In genomic region chr13:99350191-99350590, GRCh38 we compare ENCODE assay signal across 20 cellular contexts. TPM values are rescaled to one million over a fixed set of nuclear protein-coding genes. Genes with fewer than 3 reads are reported as not detected.
DNase-seq lines count a peak whose midpoint lies in the region; ATAC-seq and TF ChIP-seq lines count a peak whose summit lies in the region.
"Had no signal": no experiment of that assay in that cellular context is flagged by ENCODE, and none has a peak within 500 bp of the region (broad histone marks: within the 10 kb centered on the region; RNA-seq: fewer than 3 reads in every experiment).

No MANE protein-coding gene starts in this region.

- no peak for ATAC-seq in CD4-positive, CD25-positive, alpha-beta regulatory T cell (ENCODE audit: low read depth in 2 of 2)
- ATAC-seq in naive thymus-derived CD4-positive, alpha-beta T cell = no peak
- ATAC-seq: GM12878, K562, PC-3 had no signal

- H3K27me3 Mint-ChIP-seq in CD4-positive, CD25-positive, alpha-beta regulatory T cell = no peaks in the 10 kb centered on the region
- no peaks in the 10 kb centered on the region for H3K27me3 Mint-ChIP-seq in CD4-positive, alpha-beta memory T cell
- H3K27me3 Mint-ChIP-seq in activated naive CD8-positive, alpha-beta T cell = no peaks in the 10 kb centered on the region
- H3K27me3 Mint-ChIP-seq in naive thymus-derived CD4-positive, alpha-beta T cell = no peaks in the 10 kb centered on the region

- no peaks in the 10 kb centered on the region for H3K27me3 ChIP-seq in CD4-positive, CD25-positive, alpha-beta regulatory T cell (ENCODE audit: control insufficient read depth, insufficient read depth, low read length)
- no peaks in the 10 kb centered on the region for H3K27me3 ChIP-seq in CD4-positive, alpha-beta memory T cell (ENCODE audit: insufficient read depth, low read length)
- H3K27me3 ChIP-seq in naive thymus-derived CD4-positive, alpha-beta T cell (ENCODE audit: control insufficient read depth in 2 of 2, insufficient read depth in 2 of 2, low read length in 2 of 2) = no peaks in the 10 kb centered on the region
- no peaks in the 10 kb centered on the region for H3K27me3 ChIP-seq in dorsolateral prefrontal cortex
- H3K27me3 ChIP-seq: SJCRH30 had no signal

- no peaks in the 10 kb centered on the region for H3K9me3 ChIP-seq in CD4-positive, CD25-positive, alpha-beta regulatory T cell (ENCODE audit: control insufficient read depth in 2 of 2, low read length in 2 of 2)
- H3K9me3 ChIP-seq in CD4-positive, alpha-beta memory T cell (ENCODE audit: control insufficient read depth in 1 of 2, low read length in 2 of 2) = no peaks in the 10 kb centered on the region
- H3K9me3 ChIP-seq in naive thymus-derived CD4-positive, alpha-beta T cell (ENCODE audit: control insufficient read depth in 2 of 3, low read length in 3 of 3) = no peaks in the 10 kb centered on the region
- H3K9me3 ChIP-seq: SJCRH30 had no signal

- H3K36me3 ChIP-seq in CD4-positive, CD25-positive, alpha-beta regulatory T cell (ENCODE audit: control insufficient read depth, insufficient read depth, low read length) = peaks cover 30% of the 10 kb centered on the region
- H3K36me3 ChIP-seq in CD4-positive, alpha-beta memory T cell (ENCODE audit: insufficient read depth, low read length) = no peaks in the 10 kb centered on the region
- peaks cover 0 to 32% (median 7%) of the 10 kb centered on the region in 3 experiments for H3K36me3 ChIP-seq in naive thymus-derived CD4-positive, alpha-beta T cell (ENCODE audit: control insufficient read depth in 2 of 3, insufficient read depth in 3 of 3, low read length in 3 of 3)

- no peak overlapping the region for H3K4me3 ChIP-seq in CD4-positive, CD25-positive, alpha-beta regulatory T cell (ENCODE audit: low read depth, low read length)
- H3K4me3 ChIP-seq in CD4-positive, alpha-beta memory T cell (ENCODE audit: low read length in 2 of 2) = no peak overlapping the region
- no peak overlapping the region for H3K4me3 ChIP-seq in naive thymus-derived CD4-positive, alpha-beta T cell (ENCODE audit: low read length)
- H3K4me3 ChIP-seq in dorsolateral prefrontal cortex = no peak overlapping the region
- H3K4me3 ChIP-seq: GM12878, GM23248, K562, SJCRH30 had no signal

- H3K4me1 Mint-ChIP-seq in CD4-positive, CD25-positive, alpha-beta regulatory T cell = peaks cover 9 to 90% (median 70%) of the 10 kb centered on the region in 4 donors
- H3K4me1 Mint-ChIP-seq in CD4-positive, alpha-beta memory T cell = peaks cover 82 to 98% (median 90%) of the 10 kb centered on the region in 4 donors
- peaks cover 83% of the 10 kb centered on the region for H3K4me1 Mint-ChIP-seq in activated naive CD8-positive, alpha-beta T cell (ENCODE audit: low read depth)
- H3K4me1 Mint-ChIP-seq in naive thymus-derived CD4-positive, alpha-beta T cell = peaks cover 61 to 98% (median 95%) of the 10 kb centered on the region in 7 donors

- H3K4me1 ChIP-seq in CD4-positive, CD25-positive, alpha-beta regulatory T cell (ENCODE audit: control insufficient read depth, insufficient read depth, low read length, poor library complexity, severe bottlenecking) = peaks cover 53% of the 10 kb centered on the region
- peaks cover 92% of the 10 kb centered on the region for H3K4me1 ChIP-seq in CD4-positive, alpha-beta memory T cell (ENCODE audit: insufficient read depth, low read length)
- peaks cover 52 to 58% of the 10 kb centered on the region in 2 donors for H3K4me1 ChIP-seq in naive thymus-derived CD4-positive, alpha-beta T cell (ENCODE audit: control insufficient read depth in 2 of 2, insufficient read depth in 2 of 2, low read length in 2 of 2)

- POLR2A ChIA-PET in CD4-positive, alpha-beta memory T cell (lab: Charles Lee; ENCODE audit: partially characterized antibody) = interaction anchor here (3.8 to 21.5 kb wide), 6 partner anchors 9 to 65 kb away, joined by 65 to 929 read pairs (median 170); partner anchors contain the start of gene GPR183
- POLR2A ChIA-PET in naive thymus-derived CD4-positive, alpha-beta T cell (lab: Charles Lee) = interaction anchor here (0.9 to 8.3 kb wide), 4 partner anchors 8 to 79 kb away, joined by 3 to 167 read pairs (median 41); no protein-coding TSS in a partner anchor

- intact Hi-C loops in CD4-positive, alpha-beta memory T cell (cut with micrococcal nuclease) = no loop called here
- intact Hi-C loops in naive thymus-derived CD4-positive, alpha-beta T cell (cut with micrococcal nuclease) = no loop called here
- intact Hi-C loops in dorsolateral prefrontal cortex (cut with DNase I) = no loop called here

- H3K27ac ChIP-seq in CD4-positive, CD25-positive, alpha-beta regulatory T cell (ENCODE audit: insufficient read depth, low read length, poor library complexity, severe bottlenecking) = no peak overlapping the region
- peak overlapping the region; percentile 94 for H3K27ac ChIP-seq in CD4-positive, alpha-beta memory T cell (ENCODE audit: low read depth, low read length)
- H3K27ac ChIP-seq in naive thymus-derived CD4-positive, alpha-beta T cell (ENCODE audit: low read depth, low read length) = peak overlapping the region; percentile 95
- no peak overlapping the region for H3K27ac ChIP-seq in dorsolateral prefrontal cortex
- H3K27ac ChIP-seq: GM23248, HL-60, RWPE1, SJCRH30 had no signal

- no peak for DNase-seq in CD4-positive, CD25-positive, alpha-beta regulatory T cell
- DNase-seq in CD4-positive, alpha-beta memory T cell = no peak
- DNase-seq in naive thymus-derived CD4-positive, alpha-beta T cell = no peak
- DNase-seq in T1000 (lab: John Stamatoyannopoulos, UW) (no peak), dorsolateral prefrontal cortex (no peak), NCI-H1417 (lab: John Stamatoyannopoulos, UW) (no peak)
- DNase-seq: GDM1, GM23248, HCEC 1CT, NCI-H1436 treated with DMSO at 0.1 percent for 48 hours, NCI-H2029 treated with DMSO at 0.1 percent for 48 hours, NCI-H2171 treated with DMSO at 0.1 percent for 48 hours, NCI-H446 treated with DMSO at 0.1 percent for 48 hours, PC-3, SJCRH30 had no signal

- H3K9me3 Mint-ChIP-seq in CD4-positive, CD25-positive, alpha-beta regulatory T cell = no peaks in the 10 kb centered on the region
- H3K9me3 Mint-ChIP-seq in CD4-positive, alpha-beta memory T cell = peaks cover 0 to 5% (median 0%) of the 10 kb centered on the region in 8 donors
- H3K9me3 Mint-ChIP-seq in activated naive CD8-positive, alpha-beta T cell (ENCODE audit: low read depth) = no peaks in the 10 kb centered on the region
- H3K9me3 Mint-ChIP-seq in naive thymus-derived CD4-positive, alpha-beta T cell = peaks cover 0 to 7% (median 0%) of the 10 kb centered on the region in 11 donors

- H3K4me3 Mint-ChIP-seq in CD4-positive, CD25-positive, alpha-beta regulatory T cell = peak overlapping the region in 2 of 4 donors; percentile 9 to 28
- peak overlapping the region in 4 of 8 donors; percentile 9 to 67 (median 46) for H3K4me3 Mint-ChIP-seq in CD4-positive, alpha-beta memory T cell
- H3K4me3 Mint-ChIP-seq in activated naive CD8-positive, alpha-beta T cell = no peak overlapping the region
- peak overlapping the region in 3 of 10 donors; percentile 10 to 70 (median 44) for H3K4me3 Mint-ChIP-seq in naive thymus-derived CD4-positive, alpha-beta T cell

- H3K27ac Mint-ChIP-seq in CD4-positive, CD25-positive, alpha-beta regulatory T cell = peak overlapping the region; percentile 89 to 100 (median 93)
- peak overlapping the region; percentile 88 to 100 (median 98) for H3K27ac Mint-ChIP-seq in CD4-positive, alpha-beta memory T cell
- peak overlapping the region; percentile 81 for H3K27ac Mint-ChIP-seq in activated naive CD8-positive, alpha-beta T cell
- peak overlapping the region in 8 of 9 donors; percentile 94 to 100 (median 99) for H3K27ac Mint-ChIP-seq in naive thymus-derived CD4-positive, alpha-beta T cell

- CTCF ChIA-PET in CD4-positive, alpha-beta memory T cell (lab: Charles Lee; ENCODE audit: partially characterized antibody) = interaction anchor here (2.1 to 6.7 kb wide), 3 partner anchors 10 to 85 kb away, joined by 6 to 66 read pairs (median 42); no protein-coding TSS in a partner anchor
- CTCF ChIA-PET in naive thymus-derived CD4-positive, alpha-beta T cell (lab: Charles Lee) = interaction anchor here (0.6 to 4.5 kb wide), 3 partner anchors 46 to 78 kb away, joined by 5 to 39 read pairs (median 5); partner anchors contain the start of gene GPR183

- TF ChIP-seq CTCF in dorsolateral prefrontal cortex (IDR thresholded peaks at IDR 0.05 in 54 of 56, conservative IDR thresholded peaks at IDR 0.05 in 2 of 56; ENCODE audit: low read depth in 1 of 56, partially characterized antibody in 56 of 56) = no peak

- H3K36me3 Mint-ChIP-seq in CD4-positive, CD25-positive, alpha-beta regulatory T cell = peaks cover 60% of the 10 kb centered on the region
- peaks cover 46 to 63% of the 10 kb centered on the region in 2 donors for H3K36me3 Mint-ChIP-seq in CD4-positive, alpha-beta memory T cell
- H3K36me3 Mint-ChIP-seq in activated naive CD8-positive, alpha-beta T cell = peaks cover 37% of the 10 kb centered on the region
- peaks cover 22 to 57% (median 44%) of the 10 kb centered on the region in 5 donors for H3K36me3 Mint-ChIP-seq in naive thymus-derived CD4-positive, alpha-beta T cell

RNA-seq across cellular contexts. Expression of gene GPR183, which starts 43.0 kb away (rescaled TPM):
- total RNA-seq in CD4-positive, CD25-positive, alpha-beta regulatory T cell = 206 TPM
- polyA plus RNA-seq in CD4-positive, CD25-positive, alpha-beta regulatory T cell = 100 to 1,000 TPM; 262 to 418 (median 324) TPM
- 100 to 1,000 TPM; 203 to 204 TPM for total RNA-seq in CD4-positive, alpha-beta memory T cell
- 100 to 1,000 TPM; 563 to 954 TPM for polyA plus RNA-seq in CD4-positive, alpha-beta memory T cell
- 100 to 1,000 TPM in 4 of 5 experiments, 10 to 100 TPM in 1; 26.8 to 231 (median 112) TPM for total RNA-seq in naive thymus-derived CD4-positive, alpha-beta T cell
- polyA plus RNA-seq in naive thymus-derived CD4-positive, alpha-beta T cell = 100 to 1,000 TPM; 234 to 241 TPM
- 10 to 100 TPM in 3 of 120 experiments, 1 to 10 TPM in 81, under 1 TPM in 32, not detected in 4; 0.29 to 16.2 (median 1.7) TPM for total RNA-seq in dorsolateral prefrontal cortex
- total RNA-seq: GM23248, PC-3, SJCRH30 had no signal

Comparison
In these comparisons a context has a peak if more than half of its experiments do, and no peak if none do; other contexts are left out.
1. H3K27ac ChIP-seq: peak in CD4-positive, alpha-beta memory T cell (single experiment) and naive thymus-derived CD4-positive, alpha-beta T cell (single experiment); none in CD4-positive, CD25-positive, alpha-beta regulatory T cell (single experiment) and dorsolateral prefrontal cortex (0 of 59).
2. Peak in every context shown above with its lines, with median percentiles within 50 percentile points of each other: H3K27ac Mint-ChIP-seq.